ENCODE assay signal across 25 cellular contexts in the genomic region with DNA sequence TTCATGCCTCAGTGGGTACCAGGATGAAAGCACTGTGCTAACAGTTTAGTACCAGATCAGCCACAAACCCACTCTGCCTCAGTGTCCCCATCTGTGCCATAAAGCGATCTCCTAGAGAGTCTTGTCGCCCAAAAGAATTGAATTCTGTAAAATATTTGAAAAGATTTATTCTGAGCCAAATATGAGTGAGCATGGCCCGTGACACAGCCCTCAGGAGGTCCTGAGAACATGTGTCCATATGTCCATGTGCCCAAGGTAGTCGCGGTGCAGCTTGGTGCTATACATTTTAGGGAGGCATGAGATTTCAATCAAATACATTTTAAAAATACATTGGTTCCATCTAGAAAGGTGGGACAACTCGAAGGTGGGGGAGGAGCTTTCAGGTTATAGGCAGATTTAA. TPM values are rescaled to one million over a fixed set of nuclear protein-coding genes. Genes with fewer than 3 reads are reported as not detected.
"Had no signal": no experiment of that assay in that cellular context is flagged by ENCODE, and none has a peak within 500 bp of the region (broad histone marks: within the 10 kb centered on the region; RNA-seq: fewer than 3 reads in every experiment).

No MANE protein-coding gene starts in this region.

- H3K9me3 Mint-ChIP-seq: natural killer cell treated with Interleukin-12 subunit alpha and Interleukin-12 subunit beta and Interleukin-15 and Interleukin-18, amount 100 ng/mL, for 72 hours; stimulated activated memory B cell treated with anti-CD40 and anti-IgM and Interleukin-4, amounts not matched to agents 10 μg/mL and 1 μg/mL and 100 μg/mL, for 72 hours; stimulated activated naive CD8-positive, alpha-beta T cell treated with anti-CD3 and anti-CD28 coated beads, Interleukin-15, amount 100 ng/mL, for 72 hours had no signal

- H3K9me3 ChIP-seq: heart right ventricle, left ventricle myocardium inferior, mucosa of descending colon, psoas muscle, right lobe of liver, transverse colon, upper lobe of left lung had no signal

- H2AFZ ChIP-seq: hepatocyte, parathyroid adenoma had no signal

- H3K79me2 ChIP-seq: hepatocyte, parathyroid adenoma had no signal

- H3K9ac ChIP-seq: parathyroid adenoma had no signal

- H3K4me2 ChIP-seq: hepatocyte, smooth muscle cell had no signal

- H3K4me3 Mint-ChIP-seq: naive thymus-derived CD4-positive, alpha-beta T cell; natural killer cell treated with Interleukin-12 subunit alpha and Interleukin-12 subunit beta and Interleukin-15 and Interleukin-18, amount 100 ng/mL, for 72 hours; stimulated activated memory B cell treated with anti-CD40 and anti-IgM and Interleukin-4, amounts not matched to agents 10 μg/mL and 1 μg/mL and 100 μg/mL, for 72 hours; stimulated activated naive CD8-positive, alpha-beta T cell treated with anti-CD3 and anti-CD28 coated beads, Interleukin-15, amount 100 ng/mL, for 72 hours had no signal

- H3K36me3 ChIP-seq: heart right ventricle, left ventricle myocardium inferior, right lobe of liver, transverse colon, upper lobe of left lung had no signal

- H3K4me1 Mint-ChIP-seq: naive thymus-derived CD4-positive, alpha-beta T cell; stimulated activated memory B cell treated with anti-CD40 and anti-IgM and Interleukin-4, amounts not matched to agents 10 μg/mL and 1 μg/mL and 100 μg/mL, for 72 hours; stimulated activated naive CD8-positive, alpha-beta T cell treated with anti-CD3 and anti-CD28 coated beads, Interleukin-15, amount 100 ng/mL, for 72 hours had no signal

- H3K27ac ChIP-seq: hepatocyte, parathyroid adenoma, psoas muscle, right lobe of liver, transverse colon, upper lobe of left lung had no signal

- H3K27me3 ChIP-seq: heart right ventricle, hepatocyte, right lobe of liver, transverse colon, upper lobe of left lung had no signal

- H3K36me3 Mint-ChIP-seq: naive thymus-derived CD4-positive, alpha-beta T cell; natural killer cell treated with Interleukin-12 subunit alpha and Interleukin-12 subunit beta and Interleukin-15 and Interleukin-18, amount 100 ng/mL, for 72 hours; stimulated activated memory B cell treated with anti-CD40 and anti-IgM and Interleukin-4, amounts not matched to agents 10 μg/mL and 1 μg/mL and 100 μg/mL, for 72 hours had no signal

- H3K4me1 ChIP-seq: right lobe of liver, transverse colon, upper lobe of left lung had no signal

- DNase-seq: heart right ventricle; islet precursor cell; left ventricle myocardium inferior; midbrain; mucosa of descending colon; naive thymus-derived CD4-positive, alpha-beta T cell; nucleus accumbens; psoas muscle; right lobe of liver; stimulated activated CD4-positive, alpha-beta T cell treated with anti-CD3 and anti-CD28 coated beads, Interleukin-1b, Interleukin-23, amount 100 ng/mL, for 48 hours; stimulated activated CD4-positive, alpha-beta T cell treated with anti-CD3 and anti-CD28 coated beads, Interleukin-2, amount 100 ng/mL, for 48 hours; stimulated activated CD4-positive, alpha-beta T cell treated with anti-CD3 and anti-CD28 coated beads, Interleukin-4, amount 100 ng/mL, for 4 hours; stimulated activated CD8-positive, alpha-beta memory T cell treated with anti-CD3 and anti-CD28 coated beads, Interleukin-4, amount 100 ng/mL, for 48 hours; stimulated activated naive CD4-positive, alpha-beta T cell treated with Interleukin-2 at 50 U/mL for 16 hours; stimulated activated naive CD8-positive, alpha-beta T cell treated with anti-CD3 and anti-CD28 coated beads, Interleukin-15, amount 100 ng/mL, for 72 hours; substantia nigra; transverse colon; upper lobe of left lung had no signal

- H3K4me3 ChIP-seq: heart right ventricle, hepatocyte, left ventricle myocardium inferior, lung, mucosa of descending colon, psoas muscle, right lobe of liver, smooth muscle cell, transverse colon, upper lobe of left lung had no signal

- H3K27ac Mint-ChIP-seq: natural killer cell treated with Interleukin-12 subunit alpha and Interleukin-12 subunit beta and Interleukin-15 and Interleukin-18, amount 100 ng/mL, for 72 hours; stimulated activated memory B cell treated with anti-CD40 and anti-IgM and Interleukin-4, amounts not matched to agents 10 μg/mL and 1 μg/mL and 100 μg/mL, for 72 hours; stimulated activated naive CD8-positive, alpha-beta T cell treated with anti-CD3 and anti-CD28 coated beads, Interleukin-15, amount 100 ng/mL, for 72 hours had no signal

RNA-seq across cellular contexts. Expression of gene NOX5, which starts 15.4 kb away (rescaled TPM):
- total RNA-seq: left ventricle myocardium inferior; natural killer cell treated with Interleukin-12 subunit alpha and Interleukin-12 subunit beta and Interleukin-15 and Interleukin-18, amount 100 ng/mL, for 72 hours; temporal lobe had no signal
